Comparison of ENCODE assay signal across 16 cellular contexts in the genomic region with DNA sequence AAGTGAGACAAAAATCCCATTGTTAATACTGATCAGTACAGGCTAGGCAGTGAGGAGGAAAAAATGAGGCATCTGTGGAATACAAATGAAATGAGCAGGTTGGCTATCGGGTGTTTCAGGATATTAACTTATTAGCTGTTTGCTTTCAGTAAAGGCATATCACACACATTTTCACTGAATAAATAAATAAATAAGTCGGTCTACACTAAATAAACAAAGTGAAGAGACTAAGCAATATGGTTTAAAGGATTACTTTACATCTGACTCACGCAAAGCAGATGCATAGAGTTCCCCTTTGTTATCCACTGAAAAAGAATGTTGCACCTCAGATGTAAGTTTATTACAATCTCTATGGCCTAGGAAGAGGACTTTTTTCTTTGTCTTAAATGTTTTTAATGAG. TPM values are rescaled to one million over a fixed set of nuclear protein-coding genes. Genes with fewer than 3 reads are reported as not detected.
DNase-seq lines count a peak whose midpoint lies in the region; ATAC-seq and TF ChIP-seq lines count a peak whose summit lies in the region.
"Had no signal": no experiment of that assay in that cellular context is flagged by ENCODE, and none has a peak within 500 bp of the region (broad histone marks: within the 10 kb centered on the region; RNA-seq: fewer than 3 reads in every experiment).

No MANE protein-coding gene starts in this region.

- TF ChIP-seq POLR2A in vagina (IDR thresholded peaks at IDR 0.05) = no peak

- H3K9me3 Mint-ChIP-seq in GM23338 = no peaks in the 10 kb centered on the region

- H3K27me3 Mint-ChIP-seq in GM23338 (ENCODE audit: insufficient read depth, low read depth, poor library complexity) = no peaks in the 10 kb centered on the region

- intact Hi-C loops in vagina (cut with DNase I) = no loop called here

- peak overlapping the region; percentile 90 for H3K27ac Mint-ChIP-seq in GM23338

- peak; percentile 43 for DNase-seq in GM23338 (ENCODE audit: low spot score)
- DNase-seq in NCI-H82 (lab: John Stamatoyannopoulos, UW) = peak; percentile 58
- peak; percentile 84 for DNase-seq in epithelial cell of esophagus (ENCODE audit: low read depth)
- peak; percentile 55 for DNase-seq in non-pigmented ciliary epithelial cell (ENCODE audit: low read depth)
- DNase-seq in vagina (ENCODE audit: extremely low spot score in 2 of 2) = no peak
- no peak for DNase-seq in mucosa of gallbladder (ENCODE audit: low spot score)
- DNase-seq in NCI-H748 (lab: John Stamatoyannopoulos, UW; ENCODE audit: unreplicated experiment) = no peak
- DNase-seq: activated CD4-positive, CD25-positive, alpha-beta regulatory T cell treated with anti-CD3 and anti-CD28 coated beads, Interleukin-2, amount 50 U/mL, for 72 hours; activated effector memory CD4-positive, alpha-beta T cell treated with Interleukin-2 at 50 U/mL for 16 hours; anterior cingulate cortex; dermis blood vessel endothelial cell; NCI-H2029 treated with DMSO at 0.1 percent for 48 hours; NCI-H774; psoas muscle had no signal

- H3K4me3 Mint-ChIP-seq in GM23338 = no peak overlapping the region

- H3K4me1 ChIP-seq in GM23338 (ENCODE audit: insufficient read depth) = peaks cover 78% of the 10 kb centered on the region
- no peaks in the 10 kb centered on the region for H3K4me1 ChIP-seq in vagina
- H3K4me1 ChIP-seq: BLaER1, psoas muscle had no signal

- TF ChIP-seq CTCF in GM23338 (conservative IDR thresholded peaks at IDR 0.05; ENCODE audit: low read depth in 2 of 2) (no peak), epithelial cell of esophagus (IDR thresholded peaks at IDR 0.05; ENCODE audit: insufficient read depth, low read depth, low read length, missing control alignments) (no peak), vagina (IDR thresholded peaks at IDR 0.05) (no peak)

- H3K27me3 ChIP-seq in GM23338 (ENCODE audit: insufficient read depth) (no peaks in the 10 kb centered on the region), vagina (no peaks in the 10 kb centered on the region)
- H3K27me3 ChIP-seq: BLaER1 had no signal

- H2AFZ ChIP-seq in GM23338 = no peak overlapping the region

- H3K4me1 Mint-ChIP-seq in GM23338 = peaks cover 76% of the 10 kb centered on the region

- H4K20me1 ChIP-seq in GM23338 (replicated peaks; ENCODE audit: insufficient read depth) = no peaks in the 10 kb centered on the region
- H4K20me1 ChIP-seq: BLaER1 had no signal

- peak overlapping the region; percentile 96 for H3K27ac ChIP-seq in GM23338 (ENCODE audit: low read depth)
- no peak overlapping the region for H3K27ac ChIP-seq in vagina
- H3K27ac ChIP-seq: BLaER1, psoas muscle, RWPE1 had no signal

- H3K79me2 ChIP-seq in GM23338 (replicated peaks; ENCODE audit: insufficient read depth) = no peaks in the 10 kb centered on the region

- H3K4me3 ChIP-seq in GM23338 (no peak overlapping the region), epithelial cell of esophagus (ENCODE audit: low read length) (no peak overlapping the region), vagina (no peak overlapping the region)
- H3K4me3 ChIP-seq: BLaER1, psoas muscle had no signal

- no peaks in the 10 kb centered on the region for H3K9me2 ChIP-seq in GM23338 (ENCODE audit: insufficient read depth)

- H3K9me3 ChIP-seq in vagina = no peaks in the 10 kb centered on the region
- H3K9me3 ChIP-seq: BLaER1, psoas muscle had no signal

- H3F3A ChIP-seq in GM23338 (replicated peaks; ENCODE audit: low read depth) = no peaks in the 10 kb centered on the region; the same call in 1 of the 2 replicates

- peak; percentile 42 for ATAC-seq in GM23338
- ATAC-seq: psoas muscle had no signal

- H3K4me2 ChIP-seq in GM23338 = peak overlapping the region; percentile 48
- H3K4me2 ChIP-seq: BLaER1 had no signal

- no peaks in the 10 kb centered on the region for H3K36me3 Mint-ChIP-seq in GM23338 (ENCODE audit: low read depth)

- H3K36me3 ChIP-seq in GM23338 (ENCODE audit: insufficient read depth) = no peaks in the 10 kb centered on the region
- H3K36me3 ChIP-seq in vagina = no peaks in the 10 kb centered on the region
- H3K36me3 ChIP-seq: BLaER1 had no signal

TF ChIP-seq in GM23338, 12 proteins besides CTCF, POLR2A, EP300 and RAD21:
- TF ChIP-seq, protein P1, sequence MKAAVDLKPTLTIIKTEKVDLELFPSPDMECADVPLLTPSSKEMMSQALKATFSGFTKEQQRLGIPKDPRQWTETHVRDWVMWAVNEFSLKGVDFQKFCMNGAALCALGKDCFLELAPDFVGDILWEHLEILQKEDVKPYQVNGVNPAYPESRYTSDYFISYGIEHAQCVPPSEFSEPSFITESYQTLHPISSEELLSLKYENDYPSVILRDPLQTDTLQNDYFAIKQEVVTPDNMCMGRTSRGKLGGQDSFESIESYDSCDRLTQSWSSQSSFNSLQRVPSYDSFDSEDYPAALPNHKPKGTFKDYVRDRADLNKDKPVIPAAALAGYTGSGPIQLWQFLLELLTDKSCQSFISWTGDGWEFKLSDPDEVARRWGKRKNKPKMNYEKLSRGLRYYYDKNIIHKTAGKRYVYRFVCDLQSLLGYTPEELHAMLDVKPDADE (IDR thresholded peaks at IDR 0.05) = no peak
- TF ChIP-seq NANOG (IDR thresholded peaks at IDR 0.05; ENCODE audit: borderline replicate concordance) = peak; percentile 68; the same call in 1 of the 2 replicates

RNA-seq across cellular contexts. Expression of a gene that starts 6.3 kb away (rescaled TPM):
- 46.4 and 54.5 TPM in 2 replicates for total RNA-seq in GM23338 (2014; rRNA removed; shearing (Covaris generic))
- polyA plus RNA-seq in GM23338 (2016; fragmentation: Nextera tagmentation; extraction: Ambion mirVana) = 12.3 and 19.8 TPM in 2 replicates
- total RNA-seq in vagina (3.4 TPM), mucosa of gallbladder (19.2 TPM)

Comparison
In these comparisons a context has a peak if more than half of its experiments do, and no peak if none do; other contexts are left out.
1. DNase-seq: peak in GM23338 (single experiment), NCI-H82 (single experiment), epithelial cell of esophagus (single experiment) and non-pigmented ciliary epithelial cell (single experiment); none in vagina (0 of 2), mucosa of gallbladder (single experiment) and NCI-H748 (single experiment).